18 cellular contexts compared by ENCODE assay signal in the genomic region with DNA sequence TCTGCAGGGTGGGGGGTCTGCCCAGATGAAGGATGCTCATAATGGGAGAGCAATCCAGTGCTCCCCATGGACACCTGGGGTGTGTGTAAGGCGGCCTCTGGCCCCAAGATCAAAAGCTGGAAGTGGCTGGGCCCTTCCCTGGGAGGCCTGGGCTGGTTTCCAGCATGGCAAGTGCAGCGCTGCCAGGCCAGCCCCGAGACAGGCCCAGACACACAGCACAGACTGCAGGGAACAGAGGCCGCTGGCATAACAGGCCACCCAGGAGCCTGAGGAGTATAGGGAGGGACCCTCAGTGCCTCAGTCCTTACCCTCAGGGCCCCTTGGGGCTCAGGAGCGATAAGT. TPM values are rescaled to one million over a fixed set of nuclear protein-coding genes. Genes with fewer than 3 reads are reported as not detected.
DNase-seq lines count a peak whose midpoint lies in the region; ATAC-seq and TF ChIP-seq lines count a peak whose summit lies in the region.
"Had no signal": no experiment of that assay in that cellular context is flagged by ENCODE, and none has a peak within 500 bp of the region (broad histone marks: within the 10 kb centered on the region; RNA-seq: fewer than 3 reads in every experiment).

No MANE protein-coding gene starts in this region.

- intact Hi-C loops in activated CD4-positive, alpha-beta T cell treated with anti-CD3 and anti-CD28 coated beads, Interleukin-2, amount 10 ng/mL, durations not matched to agents 24 days and 14 days (cut with micrococcal nuclease), result loop anchor here (5.0 kb wide), 1 partner anchor 36 kb away; no protein-coding TSS in a partner anchor
- intact Hi-C loops in lower leg skin (cut with DNase I; ENCODE audit: low total_unique reads), result no loop called here

- no peaks in the 10 kb centered on the region for H3K9me3 Mint-ChIP-seq in activated CD4-positive, alpha-beta T cell treated with anti-CD3 and anti-CD28 coated beads, Interleukin-2, amount 10 ng/mL, durations not matched to agents 24 days and 14 days
- no peaks in the 10 kb centered on the region for H3K9me3 Mint-ChIP-seq in T-cell
- H3K9me3 Mint-ChIP-seq in glutamatergic neuron (ENCODE audit: unreplicated experiment), result peaks cover 9% of the 10 kb centered on the region
- H3K9me3 Mint-ChIP-seq in osteocyte (ENCODE audit: unreplicated experiment), result no peaks in the 10 kb centered on the region
- H3K9me3 Mint-ChIP-seq: activated CD4-positive, alpha-beta memory T cell treated with anti-CD3 and anti-CD28 coated beads for 36 hours had no signal

- no peak overlapping the region for H3K27ac Mint-ChIP-seq in activated CD4-positive, alpha-beta T cell treated with anti-CD3 and anti-CD28 coated beads, Interleukin-2, amount 10 ng/mL, durations not matched to agents 24 days and 14 days
- H3K27ac Mint-ChIP-seq in T-cell, result no peak overlapping the region
- H3K27ac Mint-ChIP-seq in glutamatergic neuron (ENCODE audit: unreplicated experiment), result no peak overlapping the region
- no peak overlapping the region for H3K27ac Mint-ChIP-seq in osteocyte (ENCODE audit: unreplicated experiment)
- H3K27ac Mint-ChIP-seq: activated CD4-positive, alpha-beta memory T cell treated with anti-CD3 and anti-CD28 coated beads for 36 hours had no signal

- no peak overlapping the region for H3K4me3 ChIP-seq in lower leg skin (ENCODE audit: low read depth, poor library complexity, severe bottlenecking)
- H3K4me3 ChIP-seq: cardiac muscle cell, heart right ventricle, lung had no signal

- H3K4me3 Mint-ChIP-seq in activated CD4-positive, alpha-beta T cell treated with anti-CD3 and anti-CD28 coated beads, Interleukin-2, amount 10 ng/mL, durations not matched to agents 24 days and 14 days, result peak overlapping the region; percentile 29
- H3K4me3 Mint-ChIP-seq in T-cell, result peak overlapping the region; percentile 45 to 73 (median 49)
- peak overlapping the region; percentile 49 for H3K4me3 Mint-ChIP-seq in glutamatergic neuron (ENCODE audit: unreplicated experiment)
- H3K4me3 Mint-ChIP-seq in osteocyte (ENCODE audit: unreplicated experiment), result peak overlapping the region; percentile 27
- H3K4me3 Mint-ChIP-seq: activated CD4-positive, alpha-beta memory T cell treated with anti-CD3 and anti-CD28 coated beads for 36 hours had no signal

- POLR2A ChIA-PET in T-cell (lab: Charles Lee), result no interaction called here

- TF ChIP-seq POLR2A in lower leg skin (IDR thresholded peaks at IDR 0.05), result no peak

- DNase-seq in activated CD4-positive, alpha-beta T cell treated with anti-CD3 and anti-CD28 coated beads, Interleukin-2, amount 10 ng/mL, durations not matched to agents 24 days and 14 days, result no peak
- no peak for DNase-seq in activated CD4-positive, alpha-beta T cell treated with anti-CD3 and anti-CD28 coated beads for 48 hours
- DNase-seq in T-cell (no peak), glutamatergic neuron (no peak), osteocyte (ENCODE audit: extremely low spot score, unreplicated experiment) (no peak), lower leg skin (ENCODE audit: low spot score in 2 of 2) (no peak)
- DNase-seq: activated CD4-positive, alpha-beta memory T cell treated with anti-CD3 and anti-CD28 coated beads for 36 hours; DND-41; effector CD4-positive, alpha-beta T cell; heart right ventricle; NCI-H1694; NCI-H226; retina had no signal

- peaks cover 67% of the 10 kb centered on the region for H3K27me3 Mint-ChIP-seq in activated CD4-positive, alpha-beta T cell treated with anti-CD3 and anti-CD28 coated beads, Interleukin-2, amount 10 ng/mL, durations not matched to agents 24 days and 14 days
- H3K27me3 Mint-ChIP-seq in T-cell (peaks cover 21 to 36% of the 10 kb centered on the region in 2 donors), glutamatergic neuron (ENCODE audit: unreplicated experiment) (peaks cover 32% of the 10 kb centered on the region), osteocyte (ENCODE audit: unreplicated experiment) (peaks cover 51% of the 10 kb centered on the region)

- no peaks in the 10 kb centered on the region for H3K36me3 Mint-ChIP-seq in activated CD4-positive, alpha-beta T cell treated with anti-CD3 and anti-CD28 coated beads, Interleukin-2, amount 10 ng/mL, durations not matched to agents 24 days and 14 days (ENCODE audit: low read depth)
- H3K36me3 Mint-ChIP-seq in T-cell, result no peaks in the 10 kb centered on the region
- no peaks in the 10 kb centered on the region for H3K36me3 Mint-ChIP-seq in glutamatergic neuron (ENCODE audit: unreplicated experiment)
- no peaks in the 10 kb centered on the region for H3K36me3 Mint-ChIP-seq in osteocyte (ENCODE audit: unreplicated experiment)
- H3K36me3 Mint-ChIP-seq: activated CD4-positive, alpha-beta memory T cell treated with anti-CD3 and anti-CD28 coated beads for 36 hours had no signal

- TF ChIP-seq CTCF in glutamatergic neuron (IDR thresholded peaks at IDR 0.05; ENCODE audit: partially characterized antibody, unreplicated experiment) (no peak), osteocyte (IDR thresholded peaks at IDR 0.05) (no peak), lower leg skin (IDR thresholded peaks at IDR 0.05) (no peak)

- 52 to 59% methylated on average over 2 to 5 of the region's 5 CpGs for WGBS in lower leg skin, 2 donors

- CTCF ChIA-PET in T-cell (lab: Charles Lee), result no interaction called here

- ATAC-seq in T-cell (replicated peaks in 1 of 4) (no peak), HG02852 (IDR thresholded peaks at IDR 0.05; ENCODE audit: unreplicated experiment) (no peak), GM19351 (IDR thresholded peaks at IDR 0.05; ENCODE audit: unreplicated experiment) (no peak)
- ATAC-seq: heart right ventricle had no signal

- H3K4me1 Mint-ChIP-seq in activated CD4-positive, alpha-beta T cell treated with anti-CD3 and anti-CD28 coated beads, Interleukin-2, amount 10 ng/mL, durations not matched to agents 24 days and 14 days, result peaks cover 9% of the 10 kb centered on the region
- H3K4me1 Mint-ChIP-seq in T-cell (peaks cover 0 to 22% (median 16%) of the 10 kb centered on the region in 3 donors), glutamatergic neuron (ENCODE audit: low read depth, unreplicated experiment) (no peaks in the 10 kb centered on the region), osteocyte (ENCODE audit: unreplicated experiment) (peaks cover 19% of the 10 kb centered on the region)

RNA-seq across cellular contexts. Expression of a gene that starts 10.0 kb away (rescaled TPM):
- 3.3 and 3.8 TPM in 2 replicates for total RNA-seq in activated CD4-positive, alpha-beta T cell treated with anti-CD3 and anti-CD28 coated beads, Interleukin-2, amount 10 ng/mL, durations not matched to agents 24 days and 14 days
- total RNA-seq in T-cell (under 1 TPM in 1 of 5 donors, not detected in 4; 0.38 TPM), glutamatergic neuron (ENCODE audit: unreplicated experiment) (1.1 TPM), osteocyte (not detected in 2 replicates), lower leg skin (1 to 10 TPM in 2 of 4 donors, not detected in 2; 1.6 to 3.7 TPM)

RNA-seq across cellular contexts. Expression of a gene that starts 10.0 kb away (rescaled TPM):
- total RNA-seq in activated CD4-positive, alpha-beta T cell treated with anti-CD3 and anti-CD28 coated beads, Interleukin-2, amount 10 ng/mL, durations not matched to agents 24 days and 14 days, result not detected in 2 replicates
- 10 to 100 TPM in 1 of 5 donors, 1 to 10 TPM in 4; 2.0 to 14.3 (median 6.8) TPM for total RNA-seq in T-cell
- total RNA-seq in glutamatergic neuron (ENCODE audit: unreplicated experiment), result 3.2 TPM
- total RNA-seq in osteocyte, result 0.50 and 0.91 TPM in 2 replicates
- total RNA-seq in lower leg skin, result under 1 TPM in 3 of 4 donors, not detected in 1; 0.46 to 0.54 (median 0.52) TPM
- total RNA-seq: M059J had no signal

RNA-seq across cellular contexts. Expression of a gene that starts 40.4 kb away (rescaled TPM):
- 56.5 and 61.3 TPM in 2 replicates for total RNA-seq in activated CD4-positive, alpha-beta T cell treated with anti-CD3 and anti-CD28 coated beads, Interleukin-2, amount 10 ng/mL, durations not matched to agents 24 days and 14 days
- 10 to 100 TPM; 33.5 to 57.8 (median 53.2) TPM for total RNA-seq in T-cell
- total RNA-seq in glutamatergic neuron (ENCODE audit: unreplicated experiment), result 48.9 TPM
- 36.1 TPM in 2 replicates for total RNA-seq in osteocyte
- total RNA-seq in lower leg skin, result 10 to 100 TPM; 15.1 to 58.5 (median 41.0) TPM

RNA-seq across cellular contexts. Expression of a gene that starts 55.4 kb away (rescaled TPM):
- total RNA-seq in activated CD4-positive, alpha-beta T cell treated with anti-CD3 and anti-CD28 coated beads, Interleukin-2, amount 10 ng/mL, durations not matched to agents 24 days and 14 days, result 4.2 and 6.2 TPM in 2 replicates
- 1 to 10 TPM in 1 of 5 donors, under 1 TPM in 3, not detected in 1; 0.62 to 1.5 (median 0.78) TPM for total RNA-seq in T-cell
- 5.1 TPM for total RNA-seq in glutamatergic neuron (ENCODE audit: unreplicated experiment)
- total RNA-seq in osteocyte, result 8.1 and 8.3 TPM in 2 replicates
- total RNA-seq in lower leg skin, result 10 to 100 TPM; 28.7 to 52.4 (median 29.8) TPM
